ENCODE assay signal across 28 cellular contexts in the genomic region with DNA sequence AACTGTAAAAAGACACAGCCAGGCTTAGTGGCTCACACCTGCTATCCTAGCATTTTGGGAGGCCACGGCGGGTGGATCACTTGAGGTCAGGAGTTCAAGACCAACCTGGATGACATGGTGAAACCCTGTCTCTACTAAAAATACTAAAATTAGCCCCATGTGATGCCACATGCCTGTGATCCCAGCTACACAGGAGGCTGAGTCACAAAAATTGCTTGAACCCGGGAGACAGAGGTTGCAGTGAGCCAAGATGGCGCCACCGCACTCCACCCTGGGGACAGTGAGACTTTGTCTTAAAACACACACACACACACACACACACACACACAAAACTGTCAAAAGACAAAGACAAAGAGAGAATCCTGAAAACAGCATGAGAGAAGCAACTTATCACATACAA.
"Had no signal": no experiment of that assay in that cellular context is flagged by ENCODE, and none has a peak within 500 bp of the region (broad histone marks: within the 10 kb centered on the region; RNA-seq: fewer than 3 reads in every experiment).

No MANE protein-coding gene starts in this region.

- H3K27me3 Mint-ChIP-seq: naive thymus-derived CD4-positive, alpha-beta T cell; natural killer cell treated with Interleukin-12 subunit alpha and Interleukin-12 subunit beta and Interleukin-15 and Interleukin-18, amount 100 ng/mL, for 72 hours; stimulated activated naive B cell treated with anti-CD40 and anti-IgM and Interleukin-4, amounts not matched to agents 10 μg/mL and 1 μg/mL and 100 μg/mL, for 72 hours had no signal

- H3K4me3 ChIP-seq: left lung, lung, mucosa of descending colon, pancreas, prostate gland, skin epidermis, stomach, suprapubic skin, thoracic aorta, tibial artery, uterus had no signal

- H3K27me3 ChIP-seq: left lung, pancreas, stomach, suprapubic skin, tibial artery, uterus had no signal

- H3K4me1 ChIP-seq: pancreas, prostate gland, suprapubic skin, tibial artery, uterus had no signal

- DNase-seq: hypothalamus; immature natural killer cell; kidney; left colon; left lung; midbrain; mucosa of descending colon; naive thymus-derived CD4-positive, alpha-beta T cell; pancreas; posterior cingulate gyrus; retina; right cardiac atrium; stimulated activated CD4-positive, alpha-beta T cell treated with anti-CD3 and anti-CD28 coated beads, Interleukin-12 subunit alpha, Interleukin-12 subunit beta, amount 100 ng/mL, for 4 hours; stimulated activated CD4-positive, alpha-beta T cell treated with anti-CD3 and anti-CD28 coated beads, Interleukin-15, amount 100 ng/mL, for 24 hours; stimulated activated CD4-positive, alpha-beta T cell treated with anti-CD3 and anti-CD28 coated beads, Interleukin-2, amount 100 ng/mL, for 24 hours; stimulated activated CD4-positive, alpha-beta T cell treated with anti-CD3 and anti-CD28 coated beads, Interleukin-4, amount 100 ng/mL, for 1 hour; stimulated activated naive B cell treated with anti-CD40 and anti-IgM and Interleukin-4, amounts not matched to agents 10 μg/mL and 1 μg/mL and 100 μg/mL, for 72 hours; stimulated activated naive CD8-positive, alpha-beta T cell treated with anti-CD3 and anti-CD28 coated beads, Interleukin-15, Interleukin-2, amounts not matched to agents 100 U/mL and 50 U/mL, for 24 hours; stomach; tibial artery; uterus had no signal

- H3K27ac ChIP-seq: left lung, pancreas, prostate gland, skin epidermis, stomach, suprapubic skin, thoracic aorta, tibial artery, uterus had no signal

- H3K4me3 Mint-ChIP-seq: immature natural killer cell; naive thymus-derived CD4-positive, alpha-beta T cell; natural killer cell treated with Interleukin-12 subunit alpha and Interleukin-12 subunit beta and Interleukin-15 and Interleukin-18, amount 100 ng/mL, for 72 hours; stimulated activated naive B cell treated with anti-CD40 and anti-IgM and Interleukin-4, amounts not matched to agents 10 μg/mL and 1 μg/mL and 100 μg/mL, for 72 hours had no signal

- H3K9me3 ChIP-seq: pancreas, prostate gland, tibial artery, uterus had no signal

- H3K36me3 ChIP-seq: pancreas, uterus had no signal

- H3K27ac Mint-ChIP-seq: natural killer cell treated with Interleukin-12 subunit alpha and Interleukin-12 subunit beta and Interleukin-15 and Interleukin-18, amount 100 ng/mL, for 72 hours; stimulated activated naive B cell treated with anti-CD40 and anti-IgM and Interleukin-4, amounts not matched to agents 10 μg/mL and 1 μg/mL and 100 μg/mL, for 72 hours had no signal

- ATAC-seq: left lung; naive thymus-derived CD4-positive, alpha-beta T cell; natural killer cell treated with Interleukin-12 subunit alpha and Interleukin-12 subunit beta and Interleukin-15 and Interleukin-18, amount 100 ng/mL, for 72 hours; pancreas; right cardiac atrium; sciatic nerve; stimulated activated naive B cell treated with anti-CD40 and anti-IgM and Interleukin-4, amounts not matched to agents 10 μg/mL and 1 μg/mL and 100 μg/mL, for 72 hours; stimulated activated naive CD8-positive, alpha-beta T cell treated with anti-CD3 and anti-CD28 coated beads, Interleukin-15, Interleukin-2, amounts not matched to agents 100 U/mL and 50 U/mL, for 24 hours had no signal
